Comparison of ENCODE assay signal across 8 cellular contexts in the genomic region with DNA sequence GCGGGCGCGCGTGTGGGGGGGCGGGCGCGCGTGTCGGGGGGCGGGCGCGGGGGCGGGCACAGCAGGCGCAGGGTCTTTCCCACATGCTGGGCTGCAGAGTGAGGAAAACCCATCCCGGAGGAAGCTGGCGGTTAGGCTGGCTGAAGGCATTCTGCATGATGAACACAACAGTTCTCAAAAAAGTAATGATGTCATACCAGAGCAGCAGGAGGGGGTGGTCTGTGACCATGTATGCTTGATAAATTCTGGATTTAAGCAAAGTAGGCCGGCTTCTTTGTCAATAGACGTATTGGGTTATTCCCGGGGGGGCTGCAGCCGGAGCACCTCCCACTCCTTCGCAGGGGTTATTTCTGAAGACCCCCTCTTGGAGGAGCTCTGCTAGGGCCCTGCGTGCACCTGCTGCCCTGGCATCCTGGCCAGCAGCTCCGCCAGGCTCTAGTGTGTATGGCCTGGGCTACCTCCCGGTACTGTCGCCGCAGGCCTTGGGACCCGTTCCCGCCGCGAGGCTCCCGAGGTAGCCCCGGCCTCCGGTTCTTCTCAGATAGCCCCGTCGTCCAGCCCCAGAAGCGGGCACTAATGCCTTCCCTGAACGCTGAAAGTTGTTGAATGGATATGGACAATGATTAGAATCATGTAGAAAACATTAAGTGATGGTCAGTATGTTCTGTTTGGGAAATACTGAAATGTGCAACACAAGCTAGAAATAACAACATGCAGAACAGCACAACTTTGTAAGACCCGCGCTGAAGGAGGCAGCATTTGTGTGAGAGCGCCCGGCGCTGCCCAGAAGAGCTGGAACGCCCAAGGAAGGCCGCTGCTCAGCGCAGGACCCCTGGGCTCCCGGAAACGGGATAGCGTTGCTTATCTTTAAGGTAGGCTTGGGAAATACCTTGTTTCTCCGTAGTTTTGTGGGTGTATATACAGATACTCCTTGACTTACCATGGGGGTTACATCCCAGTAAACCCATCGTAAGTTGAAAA.
DNase-seq lines count a peak whose midpoint lies in the region; ATAC-seq and TF ChIP-seq lines count a peak whose summit lies in the region.

No MANE protein-coding gene starts in this region.

- ATAC-seq in HG02981 (IDR thresholded peaks at IDR 0.05; ENCODE audit: unreplicated experiment) (peak; percentile 48), upper lobe of left lung (ENCODE audit: low FRiP score in 2 of 2) (peak in 1 of 2 donors; percentile 64), GM18873 (IDR thresholded peaks at IDR 0.05; ENCODE audit: low FRiP score, unreplicated experiment) (no peak)

- H3K27ac ChIP-seq in mucosa of rectum (ENCODE audit: low read depth in 2 of 2, low read length in 2 of 2), result no peak overlapping the region
- H3K27ac ChIP-seq in upper lobe of left lung, result peak overlapping the region; percentile 3 to 56 (median 47)

- H3K9me3 ChIP-seq in mucosa of rectum (ENCODE audit: control insufficient read depth in 2 of 2, low read length in 2 of 2) (no peaks in the 10 kb centered on the region), upper lobe of left lung (no peaks in the 10 kb centered on the region)

- H3K4me3 ChIP-seq in epithelial cell of proximal tubule (ENCODE audit: low read depth, low read length) (peak overlapping the region; percentile 43), mucosa of rectum (ENCODE audit: low read length in 2 of 2) (peak overlapping the region; percentile 47 to 63), upper lobe of left lung (peak overlapping the region; percentile 10 to 83 (median 68))

- H3K4me1 Mint-ChIP-seq in activated naive CD4-positive, alpha-beta T cell treated with anti-CD3 and anti-CD28 coated beads, Interleukin-2, amount 10 ng/mL, durations not matched to agents 7 days and 5 days, result peaks cover 11% of the 10 kb centered on the region

- H3K27me3 Mint-ChIP-seq in activated naive CD4-positive, alpha-beta T cell treated with anti-CD3 and anti-CD28 coated beads, Interleukin-2, amount 10 ng/mL, durations not matched to agents 7 days and 5 days, result peaks cover 4% of the 10 kb centered on the region

- H3K27me3 ChIP-seq in mucosa of rectum (ENCODE audit: control insufficient read depth in 2 of 2, insufficient read depth in 2 of 2, low read length in 2 of 2) (peaks cover 0 to under 1% of the 10 kb centered on the region in 2 donors), upper lobe of left lung (no peaks in the 10 kb centered on the region)

- TF ChIP-seq CTCF in epithelial cell of proximal tubule (conservative IDR thresholded peaks at IDR 0.05; ENCODE audit: low read depth, low read length), result no peak
- no peak for TF ChIP-seq CTCF in upper lobe of left lung (IDR thresholded peaks at IDR 0.05)

- H3K4me1 ChIP-seq in mucosa of rectum (ENCODE audit: control insufficient read depth in 2 of 2, insufficient read depth in 2 of 2, low read length in 2 of 2), result peaks cover 0 to 4% of the 10 kb centered on the region in 2 donors
- peaks cover 5 to 14% (median 7%) of the 10 kb centered on the region in 4 donors for H3K4me1 ChIP-seq in upper lobe of left lung

- DNase-seq in activated naive CD4-positive, alpha-beta T cell treated with anti-CD3 and anti-CD28 coated beads, Interleukin-2, amount 10 ng/mL, durations not matched to agents 7 days and 5 days, result no peak
- DNase-seq in activated naive CD4-positive, alpha-beta T cell treated with anti-CD3 and anti-CD28 coated beads, Interleukin-2, amount 50 U/mL, for 16 hours, result no peak
- peak; percentile 72 for DNase-seq in SW480 (ENCODE audit: low spot score)
- DNase-seq in epithelial cell of proximal tubule (ENCODE audit: low read depth), result no peak
- DNase-seq in upper lobe of left lung, result peak in 1 of 2 donors; percentile 83

- H3K9me3 Mint-ChIP-seq in activated naive CD4-positive, alpha-beta T cell treated with anti-CD3 and anti-CD28 coated beads, Interleukin-2, amount 10 ng/mL, durations not matched to agents 7 days and 5 days, result no peaks in the 10 kb centered on the region

- no peaks in the 10 kb centered on the region for H3K36me3 ChIP-seq in mucosa of rectum (ENCODE audit: control insufficient read depth in 2 of 2, insufficient read depth in 2 of 2, low read length in 2 of 2)
- H3K36me3 ChIP-seq in upper lobe of left lung, result no peaks in the 10 kb centered on the region

- TF ChIP-seq POLR2A in upper lobe of left lung (IDR thresholded peaks at IDR 0.05), result no peak

- CTCF ChIA-PET in activated naive CD4-positive, alpha-beta T cell treated with anti-CD3 and anti-CD28 coated beads, Interleukin-2, amount 10 ng/mL, durations not matched to agents 7 days and 5 days (lab: Charles Lee), result no interaction called here

- 35 to 52% methylated on average over 35 to 37 of the region's 50 CpGs for WGBS in upper lobe of left lung, 2 donors

- no peak overlapping the region for H3K27ac Mint-ChIP-seq in activated naive CD4-positive, alpha-beta T cell treated with anti-CD3 and anti-CD28 coated beads, Interleukin-2, amount 10 ng/mL, durations not matched to agents 7 days and 5 days

- H3K4me3 Mint-ChIP-seq in activated naive CD4-positive, alpha-beta T cell treated with anti-CD3 and anti-CD28 coated beads, Interleukin-2, amount 10 ng/mL, durations not matched to agents 7 days and 5 days, result peak overlapping the region; percentile 60

- H3K36me3 Mint-ChIP-seq in activated naive CD4-positive, alpha-beta T cell treated with anti-CD3 and anti-CD28 coated beads, Interleukin-2, amount 10 ng/mL, durations not matched to agents 7 days and 5 days, result no peaks in the 10 kb centered on the region

- no peak for TF ChIP-seq EP300 in upper lobe of left lung (IDR thresholded peaks at IDR 0.05)

- no peak overlapping the region for H3K9ac ChIP-seq in mucosa of rectum (ENCODE audit: low read depth in 1 of 2, low read length in 2 of 2)

Comparison
In these comparisons a context has a peak if more than half of its experiments do, and no peak if none do; other contexts are left out.
1. H3K27ac ChIP-seq: peak in upper lobe of left lung (4 of 4); none in mucosa of rectum (0 of 2).
2. Peak in every context shown above with its lines, with median percentiles within 50 percentile points of each other: H3K4me3 ChIP-seq.